ENCODE assay signal across 3 cellular contexts in the genomic region with DNA sequence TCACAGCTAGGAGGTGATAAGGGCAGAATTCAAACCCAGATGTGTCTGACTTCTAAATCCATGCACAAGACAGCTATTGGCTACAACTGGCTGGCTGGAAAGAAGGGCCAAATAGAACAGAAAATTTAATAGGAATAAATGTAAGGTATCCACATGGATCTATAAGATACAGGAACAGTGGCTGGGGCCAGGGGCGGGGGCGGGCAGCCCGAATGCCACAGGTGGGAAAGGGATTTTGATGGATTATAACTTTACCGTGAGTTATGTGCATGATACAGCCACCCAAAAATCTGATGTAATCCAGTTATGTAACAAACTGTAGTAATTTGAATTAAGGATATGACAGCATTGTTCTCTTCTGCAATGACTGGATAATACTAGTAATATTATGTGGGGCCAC.
"Had no signal": no experiment of that assay in that cellular context is flagged by ENCODE, and none has a peak within 500 bp of the region (broad histone marks: within the 10 kb centered on the region; RNA-seq: fewer than 3 reads in every experiment).

No MANE protein-coding gene starts in this region.

- DNase-seq: IMR-90, KBM-7, KG1 had no signal
